Comparison of ENCODE assay signal across 8 cellular contexts in genomic region chr9:2241875-2242741, GRCh38.
DNase-seq lines count a peak whose midpoint lies in the region; ATAC-seq and TF ChIP-seq lines count a peak whose summit lies in the region.

No MANE protein-coding gene starts in this region.

- H3K27me3 ChIP-seq in CD4-positive, alpha-beta T cell (ENCODE audit: control insufficient read depth, insufficient read depth, low read length): no peaks in the 10 kb centered on the region

- peaks cover 4% of the 10 kb centered on the region for H3K9me3 Mint-ChIP-seq in CD4-positive, alpha-beta T cell
- no peaks in the 10 kb centered on the region for H3K9me3 Mint-ChIP-seq in activated CD8-positive, alpha-beta memory T cell treated with anti-CD3 and anti-CD28 coated beads, Interleukin-2, amount 10 ng/mL, durations not matched to agents 7 days and 5 days (ENCODE audit: low read depth)

- peaks cover 17% of the 10 kb centered on the region for H3K27me3 Mint-ChIP-seq in CD4-positive, alpha-beta T cell
- H3K27me3 Mint-ChIP-seq in activated CD8-positive, alpha-beta memory T cell treated with anti-CD3 and anti-CD28 coated beads, Interleukin-2, amount 10 ng/mL, durations not matched to agents 7 days and 5 days: peaks cover 37% of the 10 kb centered on the region

- POLR2A ChIA-PET in CD4-positive, alpha-beta T cell (lab: Charles Lee): no interaction called here

- CTCF ChIA-PET in CD4-positive, alpha-beta T cell (lab: Charles Lee): no interaction called here
- CTCF ChIA-PET in activated CD8-positive, alpha-beta memory T cell treated with anti-CD3 and anti-CD28 coated beads, Interleukin-2, amount 10 ng/mL, durations not matched to agents 7 days and 5 days (lab: Charles Lee): interaction anchor here (1.2 to 1.3 kb wide), 2 partner anchors 10 to 15 kb away, joined by 3 read pairs; no protein-coding TSS in a partner anchor

- H3K36me3 Mint-ChIP-seq in CD4-positive, alpha-beta T cell (ENCODE audit: low read depth): no peaks in the 10 kb centered on the region
- H3K36me3 Mint-ChIP-seq in activated CD8-positive, alpha-beta memory T cell treated with anti-CD3 and anti-CD28 coated beads, Interleukin-2, amount 10 ng/mL, durations not matched to agents 7 days and 5 days: no peaks in the 10 kb centered on the region

- DNase-seq in CD4-positive, alpha-beta T cell: peak; percentile 1 to 47 (median 18)
- DNase-seq in NCI-H82 (lab: John Stamatoyannopoulos, UW): peak; percentile 88
- DNase-seq in activated CD8-positive, alpha-beta memory T cell treated with anti-CD3 and anti-CD28 coated beads, Interleukin-2, amount 10 ng/mL, durations not matched to agents 7 days and 5 days: peak; percentile 67
- DNase-seq in epithelial cell of prostate (ENCODE audit: low read depth, low spot score): peak; percentile 54
- DNase-seq in middle frontal gyrus (ENCODE audit: extremely low spot score, low spot score): peak; percentile 73
- peak; percentile 35 for DNase-seq in stimulated activated CD8-positive, alpha-beta memory T cell treated with anti-CD3 and anti-CD28 coated beads, Interleukin-4, amount 100 ng/mL, for 24 hours (ENCODE audit: low read depth)

- TF ChIP-seq CTCF in CD4-positive, alpha-beta T cell (IDR thresholded peaks at IDR 0.05): no peak

- H3K4me1 Mint-ChIP-seq in CD4-positive, alpha-beta T cell (ENCODE audit: low read depth): peaks cover 17% of the 10 kb centered on the region
- peaks cover 15% of the 10 kb centered on the region for H3K4me1 Mint-ChIP-seq in activated CD8-positive, alpha-beta memory T cell treated with anti-CD3 and anti-CD28 coated beads, Interleukin-2, amount 10 ng/mL, durations not matched to agents 7 days and 5 days

- intact Hi-C loops in CD4-positive, alpha-beta T cell (cut with DNase I, micrococcal nuclease): loop anchor here in 1 of 2 experiments (1.0 kb wide), 1 partner anchor 84 kb away; no protein-coding TSS in a partner anchor

- peak overlapping the region; percentile 78 for H3K4me3 Mint-ChIP-seq in CD4-positive, alpha-beta T cell
- H3K4me3 Mint-ChIP-seq in activated CD8-positive, alpha-beta memory T cell treated with anti-CD3 and anti-CD28 coated beads, Interleukin-2, amount 10 ng/mL, durations not matched to agents 7 days and 5 days: peak overlapping the region; percentile 62

- ATAC-seq in CD4-positive, alpha-beta T cell (ENCODE audit: poor library complexity): peak; percentile 93
- ATAC-seq in GM19463 (IDR thresholded peaks at IDR 0.05; ENCODE audit: unreplicated experiment) (peak; percentile 87), HG03571 (IDR thresholded peaks at IDR 0.05; ENCODE audit: unreplicated experiment) (peak; percentile 81)
- peak; percentile 89 for ATAC-seq in activated CD8-positive, alpha-beta memory T cell treated with anti-CD3 and anti-CD28 coated beads, Interleukin-2, amount 10 ng/mL, durations not matched to agents 7 days and 5 days

- no peak overlapping the region for H3K27ac ChIP-seq in CD4-positive, alpha-beta T cell (ENCODE audit: low read depth, low read length)
- peak overlapping the region; percentile 64 for H3K27ac ChIP-seq in epithelial cell of prostate

- peaks cover 5% of the 10 kb centered on the region for H3K9me3 ChIP-seq in CD4-positive, alpha-beta T cell (ENCODE audit: control insufficient read depth, low read length)

- H3K27ac Mint-ChIP-seq in CD4-positive, alpha-beta T cell: no peak overlapping the region
- peak overlapping the region; percentile 17 for H3K27ac Mint-ChIP-seq in activated CD8-positive, alpha-beta memory T cell treated with anti-CD3 and anti-CD28 coated beads, Interleukin-2, amount 10 ng/mL, durations not matched to agents 7 days and 5 days

Comparison
In these comparisons a context has a peak if more than half of its experiments do, and no peak if none do; other contexts are left out.
1. DNase-seq: peak in every context shown above with its lines; median percentile 88 in NCI-H82; 73 in middle frontal gyrus; 67 in activated CD8-positive, alpha-beta memory T cell treated with anti-CD3 and anti-CD28 coated beads, Interleukin-2, amount 10 ng/mL, durations not matched to agents 7 days and 5 days; 54 in epithelial cell of prostate; 35 in stimulated activated CD8-positive, alpha-beta memory T cell treated with anti-CD3 and anti-CD28 coated beads, Interleukin-4, amount 100 ng/mL, for 24 hours; 18 in CD4-positive, alpha-beta T cell.